Comparison of ENCODE assay signal across 22 cellular contexts in the genomic region with DNA sequence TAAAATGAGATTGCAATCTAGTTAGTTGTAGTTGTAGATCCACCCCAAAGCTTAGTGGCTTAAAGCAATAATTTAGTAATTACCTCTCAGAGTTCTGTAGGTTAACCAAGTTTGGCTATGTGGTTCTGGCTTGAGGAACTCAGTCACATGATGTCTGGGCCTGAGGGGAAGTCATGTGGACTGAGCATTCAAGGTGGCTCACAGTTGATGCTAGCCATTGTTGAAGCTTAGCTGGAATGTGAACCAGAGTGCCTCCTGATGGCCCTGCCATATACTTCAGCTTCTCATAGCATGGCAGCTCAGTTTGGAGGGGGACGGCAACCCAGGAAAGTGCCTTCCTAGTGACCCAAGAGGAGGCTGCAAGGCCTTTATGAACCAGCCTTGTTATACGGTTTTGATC.
DNase-seq lines count a peak whose midpoint lies in the region; ATAC-seq, FAIRE-seq and TF ChIP-seq lines count a peak whose summit lies in the region.
"Had no signal": no experiment of that assay in that cellular context is flagged by ENCODE, and none has a peak within 500 bp of the region (broad histone marks: within the 10 kb centered on the region; RNA-seq: fewer than 3 reads in every experiment).

No MANE protein-coding gene starts in this region.

- no peak overlapping the region for H3K14ac ChIP-seq in H1 (ENCODE audit: insufficient read length)

- H3K9me3 ChIP-seq in H1 (ENCODE audit: insufficient read depth in 2 of 2, low read depth in 1 of 2, low read length in 1 of 2): no peaks in the 10 kb centered on the region
- H3K9me3 ChIP-seq: SJSA1 had no signal

- H3K9ac ChIP-seq in H1 (replicated peaks in 1 of 4; ENCODE audit: extremely low read depth in 1 of 4, low read depth in 3 of 4, low read length in 3 of 4) (no peak overlapping the region), mesendoderm (ENCODE audit: low read length) (no peak overlapping the region)

- H3K4me2 ChIP-seq in H1 (ENCODE audit: insufficient read depth in 1 of 2, low read depth in 2 of 2, low read length in 2 of 2): no peak overlapping the region
- H3K4me2 ChIP-seq in mesendoderm (ENCODE audit: low read length): no peak overlapping the region

- H3K79me2 ChIP-seq in H1 (ENCODE audit: control insufficient read depth in 1 of 2, insufficient read depth in 2 of 2, low read length in 2 of 2) (no peaks in the 10 kb centered on the region), mesendoderm (ENCODE audit: control insufficient read depth, insufficient read depth, low read length) (no peaks in the 10 kb centered on the region)

- H3K56ac ChIP-seq in H1 (replicated peaks; ENCODE audit: insufficient read length, low read depth, low read length): no peak overlapping the region
- H3K56ac ChIP-seq in mesendoderm (ENCODE audit: low read length): no peak overlapping the region

- no peak overlapping the region for H3K4ac ChIP-seq in H1 (replicated peaks; ENCODE audit: insufficient read length, low read depth, low read length)
- no peak overlapping the region for H3K4ac ChIP-seq in mesendoderm (ENCODE audit: low read depth, low read length)

- no peak overlapping the region for H3K27ac ChIP-seq in H1 (ENCODE audit: low read depth, low read length)
- no peak overlapping the region for H3K27ac ChIP-seq in mesendoderm (ENCODE audit: low read depth, low read length)
- H3K27ac ChIP-seq: C4-2B, SJSA1 had no signal

- no peaks in the 10 kb centered on the region for H3K36me3 Mint-ChIP-seq in naive thymus-derived CD8-positive, alpha-beta T cell
- H3K36me3 Mint-ChIP-seq: CD8-positive, alpha-beta memory T cell had no signal

- POLR2A ChIA-PET in H1 (lab: Charles Lee; ENCODE audit: partially characterized antibody): no interaction called here
- POLR2A ChIA-PET in naive thymus-derived CD8-positive, alpha-beta T cell (lab: Charles Lee): no interaction called here

- H3K23ac ChIP-seq in H1 (ENCODE audit: insufficient read length): no peak overlapping the region
- H3K23ac ChIP-seq in mesendoderm (ENCODE audit: low read length): no peak overlapping the region

- no peak for ATAC-seq in naive thymus-derived CD8-positive, alpha-beta T cell
- ATAC-seq in HG03135 (IDR thresholded peaks at IDR 0.05; ENCODE audit: unreplicated experiment): no peak

- no peak overlapping the region for H2BK120ac ChIP-seq in H1 (replicated peaks; ENCODE audit: low read depth, low read length)
- no peak overlapping the region for H2BK120ac ChIP-seq in mesendoderm (ENCODE audit: low read depth, low read length)

- no peaks in the 10 kb centered on the region for H3K4me1 Mint-ChIP-seq in naive thymus-derived CD8-positive, alpha-beta T cell
- H3K4me1 Mint-ChIP-seq: CD8-positive, alpha-beta memory T cell had no signal

- H4K91ac ChIP-seq in H1 (replicated peaks; ENCODE audit: insufficient read length, low read length): no peak overlapping the region

- no peak overlapping the region for H2BK12ac ChIP-seq in H1 (ENCODE audit: low read depth, low read length)

- H3K4me1 ChIP-seq in H1 (replicated peaks in 1 of 4; ENCODE audit: control insufficient read depth in 3 of 4, insufficient read depth in 4 of 4, low read length in 3 of 4): peaks cover 0 to 3% (median 0%) of the 10 kb centered on the region in 4 experiments; a peak in 1 of 7 replicates
- no peaks in the 10 kb centered on the region for H3K4me1 ChIP-seq in mesendoderm (ENCODE audit: control insufficient read depth, low read depth, low read length)
- H3K4me1 ChIP-seq: SJSA1 had no signal

- H3K9me3 Mint-ChIP-seq in naive thymus-derived CD8-positive, alpha-beta T cell: peaks cover 0 to 12% (median 0%) of the 10 kb centered on the region in 9 donors

- H3K36me3 ChIP-seq in H1 (ENCODE audit: control insufficient read depth in 2 of 4, insufficient read depth in 4 of 4, low read length in 3 of 4): no peaks in the 10 kb centered on the region
- H3K36me3 ChIP-seq in mesendoderm (ENCODE audit: control insufficient read depth, insufficient read depth, low read length): no peaks in the 10 kb centered on the region
- H3K36me3 ChIP-seq: SJSA1 had no signal

- CTCF ChIA-PET in H1 (lab: Charles Lee; ENCODE audit: partially characterized antibody): interaction anchor here (0.6 to 1.0 kb wide), 4 partner anchors 24 to 1479 kb away, joined by 3 read pairs; no protein-coding TSS in a partner anchor

- TF ChIP-seq CTCF in NB4 (IDR thresholded peaks at IDR 0.05; ENCODE audit: low read depth, low read length): no peak
- TF ChIP-seq CTCF in H1 (IDR thresholded peaks at IDR 0.05; ENCODE audit: control extremely low read depth in 1 of 3, insufficient read depth in 1 of 3, low read depth in 1 of 3, low read length in 3 of 3): peak in 2 of 3 experiments; percentile 8 to 48; a peak in 2 of 4 replicates

- no peaks in the 10 kb centered on the region for H3K27me3 ChIP-seq in H1 (replicated peaks in 1 of 4; ENCODE audit: control insufficient read depth in 3 of 4, extremely low read depth in 1 of 4, insufficient read depth in 3 of 4, low read length in 3 of 4)
- no peaks in the 10 kb centered on the region for H3K27me3 ChIP-seq in mesendoderm (ENCODE audit: insufficient read depth, low read length, poor library complexity)

- H4K8ac ChIP-seq in H1 (ENCODE audit: extremely low read depth, insufficient read depth, low read length) (no peak overlapping the region), mesendoderm (ENCODE audit: low read depth, low read length) (no peak overlapping the region)

- peak; percentile 34 for DNase-seq in ELF-1 (ENCODE audit: low read depth, low spot score)
- DNase-seq in NB4 (ENCODE audit: low read depth): peak; percentile 4
- DNase-seq in H1 (ENCODE audit: low read depth in 1 of 2, low spot score in 2 of 2): no peak
- peak; percentile 50 for DNase-seq in mesendoderm
- DNase-seq in naive thymus-derived CD8-positive, alpha-beta T cell: no peak
- DNase-seq in GM19240 (ENCODE audit: insufficient read length, low spot score): no peak
- DNase-seq: Calu3; CD8-positive, alpha-beta memory T cell; DMS153; GDM1; HCEC 1CT; IMR-90; MV-4-11; NCI-H1694; NCI-H2081; NK-92 treated with Interleukin-12 subunit alpha and Interleukin-12 subunit beta, amount 100 ng/mL, for 24 hours had no signal

- no peaks in the 10 kb centered on the region for H3K23me2 ChIP-seq in H1 (ENCODE audit: low read depth, low read length)

- H3K4me3 ChIP-seq in NB4 (ENCODE audit: low read depth, low read length) (no peak overlapping the region), H1 (ENCODE audit: extremely low read depth in 1 of 4, insufficient read depth in 2 of 4, low read depth in 3 of 4, low read length in 4 of 4) (no peak overlapping the region), mesendoderm (ENCODE audit: low read length) (no peak overlapping the region)
- H3K4me3 ChIP-seq: SJSA1 had no signal

- no peak overlapping the region for H2BK20ac ChIP-seq in H1 (ENCODE audit: low read length)

- TF ChIP-seq POLR2A in NB4 (IDR thresholded peaks at IDR 0.05; ENCODE audit: extremely low read depth, insufficient read length) (no peak), H1 (IDR thresholded peaks at IDR 0.05; ENCODE audit: control extremely low read depth in 1 of 2, low read depth in 2 of 2, low read length in 2 of 2) (no peak)

- H3K27me3 Mint-ChIP-seq in naive thymus-derived CD8-positive, alpha-beta T cell: no peaks in the 10 kb centered on the region
- H3K27me3 Mint-ChIP-seq: CD8-positive, alpha-beta memory T cell had no signal

- no peaks in the 10 kb centered on the region for H4K20me1 ChIP-seq in H1 (replicated peaks in 1 of 2; ENCODE audit: control insufficient read depth in 1 of 2, insufficient read depth in 2 of 2, low read length in 2 of 2)

- H2AK5ac ChIP-seq in H1 (ENCODE audit: low read depth, low read length): no peak overlapping the region
- no peak overlapping the region for H2AK5ac ChIP-seq in mesendoderm (ENCODE audit: low read length)

- 0 out of 2 replicates have a peak overlapping the region, but pooled peaks have one; percentile 41 for H2AFZ ChIP-seq in H1 (ENCODE audit: low read length)

- no peak overlapping the region for H3K18ac ChIP-seq in H1 (ENCODE audit: extremely low read depth, low read length)
- H3K18ac ChIP-seq in mesendoderm (ENCODE audit: low read length): no peak overlapping the region

- no peak overlapping the region for H3K4me3 Mint-ChIP-seq in naive thymus-derived CD8-positive, alpha-beta T cell
- H3K4me3 Mint-ChIP-seq: CD8-positive, alpha-beta memory T cell had no signal

- H3K79me1 ChIP-seq in H1 (ENCODE audit: low read depth, low read length) (no peaks in the 10 kb centered on the region), mesendoderm (ENCODE audit: low read length) (no peaks in the 10 kb centered on the region)

- H2BK5ac ChIP-seq in H1 (ENCODE audit: low read depth, low read length): no peak overlapping the region
- H2BK5ac ChIP-seq in mesendoderm (ENCODE audit: low read length): no peak overlapping the region

- no peak for TF ChIP-seq EP300 in H1 (IDR thresholded peaks at IDR 0.05; ENCODE audit: borderline replicate concordance in 1 of 2, low read depth in 2 of 2, low read length in 2 of 2)

- H3K27ac Mint-ChIP-seq in naive thymus-derived CD8-positive, alpha-beta T cell: no peak overlapping the region
- H3K27ac Mint-ChIP-seq: CD8-positive, alpha-beta memory T cell had no signal

- peak; percentile 58 for FAIRE-seq in H1 (lab: Jason Lieb, UNC)
- FAIRE-seq: A204.1, HTR-8/SVneo, RCC 7860 had no signal

- WGBS in H1 (ENCODE audit: extremely low coverage in 1 of 2, insufficient coverage in 1 of 2, insufficient read length in 1 of 2, insufficient replicate concordance in 2 of 2, low coverage in 1 of 2, low lambda C conversion rate in 2 of 2, missing lambda C conversion rate in 1 of 2), 2 experiments: 89% methylated on average over 2 of the region's 2 CpGs; no CpG with 5 or more reads in 1 of the 2 experiments
- WGBS in mesendoderm (ENCODE audit: extremely low coverage, insufficient coverage, low lambda C conversion rate): no CpG with 5 or more reads among the region's 2 CpGs

- TF ChIP-seq RAD21 in H1 (IDR thresholded peaks at IDR 0.05 in 1 of 2, conservative IDR thresholded peaks at IDR 0.05 in 1 of 2; ENCODE audit: low read depth in 2 of 2, low read length in 2 of 2): peak in 1 of 2 experiments; percentile 44; a peak in 2 of 4 replicates

- no peak overlapping the region for H2BK15ac ChIP-seq in H1 (ENCODE audit: low read length)
- no peak overlapping the region for H2BK15ac ChIP-seq in mesendoderm (replicated peaks; ENCODE audit: low read depth)

- no peak overlapping the region for H4K5ac ChIP-seq in H1 (ENCODE audit: insufficient read length, low read depth, low read length)
- no peak overlapping the region for H4K5ac ChIP-seq in mesendoderm (ENCODE audit: low read length)

TF ChIP-seq in H1, 55 proteins besides CTCF, POLR2A, EP300 and RAD21 (continues in another document):
- TF ChIP-seq SP1 (IDR thresholded peaks at IDR 0.05; ENCODE audit: low read depth, low read length): no peak
- peak; percentile 79 for TF ChIP-seq TEAD4 (IDR thresholded peaks at IDR 0.05; ENCODE audit: low read depth, low read length)

Comparison
In these comparisons a context has a peak if more than half of its experiments do, and no peak if none do; other contexts are left out.
1. DNase-seq: peak in ELF-1 (single experiment), NB4 (single experiment) and mesendoderm (single experiment); none in H1 (0 of 2), naive thymus-derived CD8-positive, alpha-beta T cell (0 of 10) and GM19240 (single experiment).